9 cellular contexts compared by ENCODE assay signal in the genomic region with DNA sequence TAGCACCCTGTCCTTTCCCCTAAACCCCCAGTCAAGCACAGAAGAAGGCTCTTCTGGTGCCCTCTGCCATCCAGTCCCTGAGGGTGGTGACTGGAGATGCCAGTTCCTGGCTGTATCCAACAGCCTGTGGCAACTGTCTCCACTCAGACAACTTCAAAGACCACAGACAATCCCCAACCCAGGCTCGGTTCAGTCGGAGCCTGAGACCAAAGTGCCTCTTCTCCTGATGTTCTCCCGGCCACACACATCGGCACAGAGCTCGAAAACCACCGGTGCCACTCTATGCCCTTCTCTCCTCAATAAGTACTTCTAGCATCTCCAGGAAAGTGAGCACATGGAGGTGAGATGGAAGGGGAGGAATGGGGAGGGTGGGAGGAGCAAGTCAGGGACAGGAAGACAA. TPM values are rescaled to one million over a fixed set of nuclear protein-coding genes. Genes with fewer than 3 reads are reported as not detected.
"Had no signal": no experiment of that assay in that cellular context is flagged by ENCODE, and none has a peak within 500 bp of the region (broad histone marks: within the 10 kb centered on the region; RNA-seq: fewer than 3 reads in every experiment).

No MANE protein-coding gene starts in this region.

- H3K27ac ChIP-seq: GM23248, HL-60 had no signal

- H3K4me3 Mint-ChIP-seq: H9, IgD-negative memory B cell had no signal

- H3K27ac Mint-ChIP-seq: H9 had no signal

- H3K4me3 ChIP-seq: GM23248 had no signal

- DNase-seq: GM23248, GOT3, H9, HCEC 1CT had no signal

- H3K9ac ChIP-seq: GM23248 had no signal

- ATAC-seq: HepG2 had no signal

- H3K4me1 Mint-ChIP-seq: H9, IgD-negative memory B cell had no signal

RNA-seq across cellular contexts. Expression of gene HMGB4, which starts 39.6 kb away (rescaled TPM):
- total RNA-seq: GM23248, H4, H9, HepG2, HT1080 had no signal
- polyA plus RNA-seq: GM23248, HepG2, IgD-negative memory B cell had no signal
